Comparison of ENCODE assay signal across 30 cellular contexts in the genomic region with DNA sequence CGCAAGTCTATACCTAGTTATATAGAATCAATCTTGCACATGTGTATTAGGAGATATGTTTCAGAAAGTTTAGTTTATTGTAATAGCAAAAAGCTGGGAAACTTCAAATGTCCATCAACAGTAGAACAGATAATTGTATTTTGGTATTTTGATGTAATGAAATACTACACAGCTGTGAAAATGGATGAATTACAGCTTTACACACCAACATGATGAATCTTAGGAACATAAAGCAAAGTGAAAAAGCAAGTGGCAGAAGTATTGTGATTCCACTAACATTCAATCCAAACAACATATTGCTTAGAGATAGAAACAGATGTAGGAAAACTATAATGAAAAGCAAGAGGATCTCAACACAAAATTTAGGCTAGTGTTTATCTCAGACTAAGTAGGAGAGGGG.
"Had no signal": no experiment of that assay in that cellular context is flagged by ENCODE, and none has a peak within 500 bp of the region (broad histone marks: within the 10 kb centered on the region; RNA-seq: fewer than 3 reads in every experiment).

No MANE protein-coding gene starts in this region.

- ATAC-seq: foreskin keratinocyte, gastrocnemius medialis, heart left ventricle had no signal

- H3K27ac Mint-ChIP-seq: activated CD4-positive, alpha-beta memory T cell treated with anti-CD3 and anti-CD28 coated beads for 36 hours; activated T-cell treated with anti-CD3 and anti-CD28 coated beads, Interleukin-2, amount 50 U/mL, for 24 hours had no signal

- H3K9me3 Mint-ChIP-seq: activated T-cell treated with anti-CD3 and anti-CD28 coated beads, Interleukin-2, amount 50 U/mL, for 24 hours; activated T-helper 17 cell treated with anti-CD3 and anti-CD28 coated beads, Interleukin-2, amount 50 U/mL, for 72 hours; effector memory CD8-positive, alpha-beta T cell had no signal

- H3K4me3 Mint-ChIP-seq: activated CD4-positive, alpha-beta memory T cell treated with anti-CD3 and anti-CD28 coated beads for 36 hours; activated CD4-positive, alpha-beta T cell treated with anti-CD3 and anti-CD28 coated beads for 36 hours; activated T-cell treated with anti-CD3 and anti-CD28 coated beads, Interleukin-2, amount 50 U/mL, for 24 hours had no signal

- H3K27me3 Mint-ChIP-seq: activated CD4-positive, alpha-beta memory T cell treated with anti-CD3 and anti-CD28 coated beads for 36 hours; activated CD4-positive, alpha-beta T cell treated with anti-CD3 and anti-CD28 coated beads for 36 hours; activated CD4-positive, alpha-beta T cell treated with anti-CD3 and anti-CD28 coated beads, Interleukin-2, amount 10 ng/mL, durations not matched to agents 24 days and 14 days; activated CD8-positive, alpha-beta memory T cell treated with anti-CD3 and anti-CD28 coated beads, Interleukin-2, amount 10 ng/mL, durations not matched to agents 7 days and 5 days; activated naive CD8-positive, alpha-beta T cell; activated T-cell treated with anti-CD3 and anti-CD28 coated beads, Interleukin-2, amount 50 U/mL, for 24 hours; activated T-helper 17 cell treated with anti-CD3 and anti-CD28 coated beads, Interleukin-2, amount 50 U/mL, for 72 hours; effector memory CD8-positive, alpha-beta T cell had no signal

- DNase-seq: activated CD4-positive, alpha-beta memory T cell treated with anti-CD3 and anti-CD28 coated beads for 36 hours; activated CD4-positive, alpha-beta T cell treated with anti-CD3 and anti-CD28 coated beads for 36 hours; activated CD4-positive, alpha-beta T cell treated with anti-CD3 and anti-CD28 coated beads, Interleukin-2, amount 10 ng/mL, durations not matched to agents 24 days and 14 days; activated CD4-positive, CD25-positive, alpha-beta regulatory T cell; activated CD4-positive, CD25-positive, alpha-beta regulatory T cell treated with anti-CD3 and anti-CD28 coated beads, Interleukin-2, amount 50 U/mL, for 72 hours; activated CD8-positive, alpha-beta memory T cell treated with anti-CD3 and anti-CD28 coated beads, Interleukin-2, amount 10 ng/mL, durations not matched to agents 7 days and 5 days; activated CD8-positive, alpha-beta memory T cell treated with anti-CD3 and anti-CD28 coated beads, Interleukin-2, amount 50 U/mL, for 4 hours; activated CD8-positive, alpha-beta T cell treated with anti-CD3 and anti-CD28 coated beads, Interleukin-2, amount 10 ng/mL, durations not matched to agents 7 days and 5 days; activated effector memory CD4-positive, alpha-beta T cell treated with Interleukin-2 at 50 U/mL for 16 hours; activated gamma-delta T cell treated with Interleukin-2 at 50 U/mL for 16 hours; activated naive CD4-positive, alpha-beta T cell treated with anti-CD3 and anti-CD28 coated beads, Interleukin-2, amount 50 U/mL, for 16 hours; activated naive CD4-positive, alpha-beta T cell treated with Interleukin-2 at 50 U/mL for 16 hours; activated T-cell treated with anti-CD3 and anti-CD28 coated beads, Interleukin-2, amount 50 U/mL, for 24 hours; amniotic stem cell; anterior cingulate cortex; brain microvascular endothelial cell; cortex of kidney; dermis blood vessel endothelial cell; effector CD4-positive, alpha-beta T cell; effector memory CD8-positive, alpha-beta T cell; erythroblast; foreskin keratinocyte; gastrocnemius medialis; glutamatergic neuron; heart left ventricle; T-helper 2 cell had no signal

- FAIRE-seq: astrocyte, bronchial epithelial cell had no signal
